In genomic region chr2:219473511-219473910, GRCh38 we compare ENCODE assay signal across 3 cellular contexts.
TF ChIP-seq lines count a peak whose summit lies in the region.

No MANE protein-coding gene starts in this region.

TF ChIP-seq in SK-N-SH, 30 proteins besides CTCF, POLR2A, EP300 and RAD21:
- TF ChIP-seq POLR2AphosphoS5 (IDR thresholded peaks at IDR 0.05; ENCODE audit: low read depth, low read length) (no peak), RXRA (IDR thresholded peaks at IDR 0.05; ENCODE audit: borderline replicate concordance, low read depth) (no peak), EZH2phosphoT487 (IDR thresholded peaks at IDR 0.05; ENCODE audit: borderline replicate concordance, low read depth) (no peak), TEAD4 (IDR thresholded peaks at IDR 0.05; ENCODE audit: borderline replicate concordance, insufficient read depth) (no peak), FOXM1 (IDR thresholded peaks at IDR 0.05; ENCODE audit: low read depth) (no peak), SIN3A (IDR thresholded peaks at IDR 0.05; ENCODE audit: borderline replicate concordance, low read depth, low read length) (no peak)
- TF ChIP-seq, protein P1, sequence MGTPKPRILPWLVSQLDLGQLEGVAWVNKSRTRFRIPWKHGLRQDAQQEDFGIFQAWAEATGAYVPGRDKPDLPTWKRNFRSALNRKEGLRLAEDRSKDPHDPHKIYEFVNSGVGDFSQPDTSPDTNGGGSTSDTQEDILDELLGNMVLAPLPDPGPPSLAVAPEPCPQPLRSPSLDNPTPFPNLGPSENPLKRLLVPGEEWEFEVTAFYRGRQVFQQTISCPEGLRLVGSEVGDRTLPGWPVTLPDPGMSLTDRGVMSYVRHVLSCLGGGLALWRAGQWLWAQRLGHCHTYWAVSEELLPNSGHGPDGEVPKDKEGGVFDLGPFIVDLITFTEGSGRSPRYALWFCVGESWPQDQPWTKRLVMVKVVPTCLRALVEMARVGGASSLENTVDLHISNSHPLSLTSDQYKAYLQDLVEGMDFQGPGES (IDR thresholded peaks at IDR 0.05; ENCODE audit: low read depth, low read length): no peak
- TF ChIP-seq, protein P2, sequence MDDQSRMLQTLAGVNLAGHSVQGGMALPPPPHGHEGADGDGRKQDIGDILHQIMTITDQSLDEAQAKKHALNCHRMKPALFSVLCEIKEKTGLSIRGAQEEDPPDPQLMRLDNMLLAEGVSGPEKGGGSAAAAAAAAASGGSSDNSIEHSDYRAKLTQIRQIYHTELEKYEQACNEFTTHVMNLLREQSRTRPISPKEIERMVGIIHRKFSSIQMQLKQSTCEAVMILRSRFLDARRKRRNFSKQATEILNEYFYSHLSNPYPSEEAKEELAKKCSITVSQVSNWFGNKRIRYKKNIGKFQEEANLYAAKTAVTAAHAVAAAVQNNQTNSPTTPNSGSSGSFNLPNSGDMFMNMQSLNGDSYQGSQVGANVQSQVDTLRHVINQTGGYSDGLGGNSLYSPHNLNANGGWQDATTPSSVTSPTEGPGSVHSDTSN (IDR thresholded peaks at IDR 0.05): no peak

TF ChIP-seq in SK-N-SH treated with all-trans-retinoic acid at 6 μM for 48 hours, 23 proteins besides CTCF, POLR2A, EP300 and RAD21:
- TF ChIP-seq, protein P3, sequence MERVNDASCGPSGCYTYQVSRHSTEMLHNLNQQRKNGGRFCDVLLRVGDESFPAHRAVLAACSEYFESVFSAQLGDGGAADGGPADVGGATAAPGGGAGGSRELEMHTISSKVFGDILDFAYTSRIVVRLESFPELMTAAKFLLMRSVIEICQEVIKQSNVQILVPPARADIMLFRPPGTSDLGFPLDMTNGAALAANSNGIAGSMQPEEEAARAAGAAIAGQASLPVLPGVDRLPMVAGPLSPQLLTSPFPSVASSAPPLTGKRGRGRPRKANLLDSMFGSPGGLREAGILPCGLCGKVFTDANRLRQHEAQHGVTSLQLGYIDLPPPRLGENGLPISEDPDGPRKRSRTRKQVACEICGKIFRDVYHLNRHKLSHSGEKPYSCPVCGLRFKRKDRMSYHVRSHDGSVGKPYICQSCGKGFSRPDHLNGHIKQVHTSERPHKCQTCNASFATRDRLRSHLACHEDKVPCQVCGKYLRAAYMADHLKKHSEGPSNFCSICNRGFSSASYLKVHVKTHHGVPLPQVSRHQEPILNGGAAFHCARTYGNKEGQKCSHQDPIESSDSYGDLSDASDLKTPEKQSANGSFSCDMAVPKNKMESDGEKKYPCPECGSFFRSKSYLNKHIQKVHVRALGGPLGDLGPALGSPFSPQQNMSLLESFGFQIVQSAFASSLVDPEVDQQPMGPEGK (CRISPR knock-in tag; IDR thresholded peaks at IDR 0.05; ENCODE audit: borderline replicate concordance): no peak
- TF ChIP-seq, protein P4, sequence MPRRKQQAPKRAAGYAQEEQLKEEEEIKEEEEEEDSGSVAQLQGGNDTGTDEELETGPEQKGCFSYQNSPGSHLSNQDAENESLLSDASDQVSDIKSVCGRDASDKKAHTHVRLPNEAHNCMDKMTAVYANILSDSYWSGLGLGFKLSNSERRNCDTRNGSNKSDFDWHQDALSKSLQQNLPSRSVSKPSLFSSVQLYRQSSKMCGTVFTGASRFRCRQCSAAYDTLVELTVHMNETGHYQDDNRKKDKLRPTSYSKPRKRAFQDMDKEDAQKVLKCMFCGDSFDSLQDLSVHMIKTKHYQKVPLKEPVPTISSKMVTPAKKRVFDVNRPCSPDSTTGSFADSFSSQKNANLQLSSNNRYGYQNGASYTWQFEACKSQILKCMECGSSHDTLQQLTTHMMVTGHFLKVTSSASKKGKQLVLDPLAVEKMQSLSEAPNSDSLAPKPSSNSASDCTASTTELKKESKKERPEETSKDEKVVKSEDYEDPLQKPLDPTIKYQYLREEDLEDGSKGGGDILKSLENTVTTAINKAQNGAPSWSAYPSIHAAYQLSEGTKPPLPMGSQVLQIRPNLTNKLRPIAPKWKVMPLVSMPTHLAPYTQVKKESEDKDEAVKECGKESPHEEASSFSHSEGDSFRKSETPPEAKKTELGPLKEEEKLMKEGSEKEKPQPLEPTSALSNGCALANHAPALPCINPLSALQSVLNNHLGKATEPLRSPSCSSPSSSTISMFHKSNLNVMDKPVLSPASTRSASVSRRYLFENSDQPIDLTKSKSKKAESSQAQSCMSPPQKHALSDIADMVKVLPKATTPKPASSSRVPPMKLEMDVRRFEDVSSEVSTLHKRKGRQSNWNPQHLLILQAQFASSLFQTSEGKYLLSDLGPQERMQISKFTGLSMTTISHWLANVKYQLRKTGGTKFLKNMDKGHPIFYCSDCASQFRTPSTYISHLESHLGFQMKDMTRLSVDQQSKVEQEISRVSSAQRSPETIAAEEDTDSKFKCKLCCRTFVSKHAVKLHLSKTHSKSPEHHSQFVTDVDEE (CRISPR knock-in tag; IDR thresholded peaks at IDR 0.05): no peak
- TF ChIP-seq GLIS3 (CRISPR knock-in tag; IDR thresholded peaks at IDR 0.05) (no peak), OSR1 (CRISPR knock-in tag; IDR thresholded peaks at IDR 0.05) (no peak), RARB (CRISPR knock-in tag; IDR thresholded peaks at IDR 0.05) (no peak)

TF ChIP-seq in IMR-90, 13 proteins besides CTCF, POLR2A, EP300 and RAD21:
- TF ChIP-seq MAFK (IDR thresholded peaks at IDR 0.05; ENCODE audit: low read depth, low read length): no peak
- TF ChIP-seq MXI1 (IDR thresholded peaks at IDR 0.05; ENCODE audit: borderline replicate concordance, low read depth, low read length): no peak
- no peak for TF ChIP-seq SMC3 (IDR thresholded peaks at IDR 0.05; ENCODE audit: low read depth, low read length)
- no peak for TF ChIP-seq NFE2L2 (IDR thresholded peaks at IDR 0.05; ENCODE audit: low read depth, low read length)
- no peak for TF ChIP-seq RFX5 (IDR thresholded peaks at IDR 0.05; ENCODE audit: low read depth, low read length)
